ENCODE assay signal across 16 cellular contexts in the genomic region with DNA sequence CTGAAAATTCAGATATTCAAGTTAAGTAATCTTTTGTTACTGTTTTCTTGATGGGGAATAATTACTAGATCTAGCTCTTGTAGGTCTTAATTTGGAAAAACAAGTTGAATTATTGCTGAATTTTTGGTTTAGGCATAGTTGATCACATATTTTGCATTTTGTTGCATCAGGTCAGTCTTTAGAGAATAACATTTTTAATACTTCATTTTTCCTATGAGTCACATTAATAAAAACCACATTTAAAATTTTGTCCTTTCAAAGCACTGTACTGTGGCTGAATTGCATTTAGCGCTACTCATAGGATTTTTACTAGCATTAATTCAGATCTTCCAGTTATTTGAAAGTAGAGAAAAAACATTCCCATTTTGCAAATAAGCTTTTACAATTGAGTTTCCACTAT. TPM values are rescaled to one million over a fixed set of nuclear protein-coding genes. Genes with fewer than 3 reads are reported as not detected.
DNase-seq lines count a peak whose midpoint lies in the region; ATAC-seq and TF ChIP-seq lines count a peak whose summit lies in the region.
"Had no signal": no experiment of that assay in that cellular context is flagged by ENCODE, and none has a peak within 500 bp of the region (broad histone marks: within the 10 kb centered on the region; RNA-seq: fewer than 3 reads in every experiment).

No MANE protein-coding gene starts in this region.

- no peak overlapping the region for H3K9ac ChIP-seq in PC-3 (ENCODE audit: low read length)

- TF ChIP-seq CTCF in activated CD8-positive, alpha-beta T cell treated with anti-CD3 and anti-CD28 coated beads for 36 hours (IDR thresholded peaks at IDR 0.05): no peak
- no peak for TF ChIP-seq CTCF in PC-3 (conservative IDR thresholded peaks at IDR 0.05; ENCODE audit: low read depth, low read length)
- TF ChIP-seq CTCF in chondrocyte (IDR thresholded peaks at IDR 0.05): no peak
- no peak for TF ChIP-seq CTCF in osteocyte (IDR thresholded peaks at IDR 0.05)

- no peak for DNase-seq in activated CD8-positive, alpha-beta T cell treated with anti-CD3 and anti-CD28 coated beads for 36 hours
- DNase-seq in activated CD8-positive, alpha-beta T cell treated with anti-CD3 and anti-CD28 coated beads, Interleukin-2, amount 10 ng/mL, durations not matched to agents 7 days and 5 days: no peak
- DNase-seq in PC-3 (no peak), chondrocyte (ENCODE audit: low spot score) (no peak), osteocyte (ENCODE audit: extremely low spot score, unreplicated experiment) (no peak), NCI-H2081 treated with DMSO at 0.1 percent for 48 hours (lab: John Stamatoyannopoulos, UW) (no peak), HuH-7 (ENCODE audit: low spot score) (no peak)
- no peak for DNase-seq in activated CD8-positive, alpha-beta memory T cell treated with anti-CD3 and anti-CD28 coated beads, Interleukin-2, amount 50 U/mL, for 4 hours
- DNase-seq: activated effector memory CD4-positive, alpha-beta T cell treated with anti-CD3 and anti-CD28 coated beads, Interleukin-2, amount 50 U/mL, for 16 hours; effector CD4-positive, alpha-beta T cell; foreskin melanocyte; left ventricle myocardium superior; NCI-H2081; T-helper 9 cell had no signal

- H3K9me2 ChIP-seq in PC-3 (replicated peaks; ENCODE audit: low read length): no peaks in the 10 kb centered on the region

- no peaks in the 10 kb centered on the region for H3K27me3 ChIP-seq in PC-3 (ENCODE audit: low read length)
- H3K27me3 ChIP-seq: tibial nerve had no signal

- peaks cover 24% of the 10 kb centered on the region; the same call in 1 of the 2 replicates for H3K36me3 ChIP-seq in PC-3 (ENCODE audit: low read depth, low read length)
- H3K36me3 ChIP-seq: tibial nerve had no signal

- H2AFZ ChIP-seq in PC-3 (ENCODE audit: low read length): no peak overlapping the region

- H3K4me1 ChIP-seq in PC-3 (ENCODE audit: insufficient read depth, low read length): peaks cover 23% of the 10 kb centered on the region

- H3K27me3 Mint-ChIP-seq in activated CD8-positive, alpha-beta T cell treated with anti-CD3 and anti-CD28 coated beads for 36 hours: no peaks in the 10 kb centered on the region
- H3K27me3 Mint-ChIP-seq in activated CD8-positive, alpha-beta T cell treated with anti-CD3 and anti-CD28 coated beads, Interleukin-2, amount 10 ng/mL, durations not matched to agents 7 days and 5 days (ENCODE audit: low read depth): no peaks in the 10 kb centered on the region
- H3K27me3 Mint-ChIP-seq in chondrocyte (ENCODE audit: low read depth): no peaks in the 10 kb centered on the region
- no peaks in the 10 kb centered on the region for H3K27me3 Mint-ChIP-seq in osteocyte (ENCODE audit: unreplicated experiment)

- H3K36me3 Mint-ChIP-seq in activated CD8-positive, alpha-beta T cell treated with anti-CD3 and anti-CD28 coated beads for 36 hours (ENCODE audit: low read depth): peaks cover 42% of the 10 kb centered on the region
- peaks cover 57% of the 10 kb centered on the region for H3K36me3 Mint-ChIP-seq in activated CD8-positive, alpha-beta T cell treated with anti-CD3 and anti-CD28 coated beads, Interleukin-2, amount 10 ng/mL, durations not matched to agents 7 days and 5 days (ENCODE audit: low read depth)
- H3K36me3 Mint-ChIP-seq in chondrocyte (ENCODE audit: low read depth): no peaks in the 10 kb centered on the region
- peaks cover 8% of the 10 kb centered on the region for H3K36me3 Mint-ChIP-seq in osteocyte (ENCODE audit: unreplicated experiment)

- H3K4me3 ChIP-seq in PC-3 (ENCODE audit: low read length): no peak overlapping the region
- H3K4me3 ChIP-seq: tibial nerve had no signal

- H3K27ac ChIP-seq in PC-3 (ENCODE audit: low read length): no peak overlapping the region
- H3K27ac ChIP-seq: RWPE1 had no signal

- no peaks in the 10 kb centered on the region for H3K9me3 ChIP-seq in PC-3 (ENCODE audit: low read length)
- H3K9me3 ChIP-seq: tibial nerve had no signal

- intact Hi-C loops in activated CD8-positive, alpha-beta T cell treated with anti-CD3 and anti-CD28 coated beads for 36 hours (cut with micrococcal nuclease): no loop called here
- intact Hi-C loops in PC-3 (cut with micrococcal nuclease): no loop called here

- no peak overlapping the region; the same call in 1 of the 2 replicates for H3K4me2 ChIP-seq in PC-3 (ENCODE audit: low read length)

- ATAC-seq in activated CD8-positive, alpha-beta T cell treated with anti-CD3 and anti-CD28 coated beads for 36 hours: no peak
- no peak for ATAC-seq in activated CD8-positive, alpha-beta T cell treated with anti-CD3 and anti-CD28 coated beads, Interleukin-2, amount 10 ng/mL, durations not matched to agents 7 days and 5 days
- ATAC-seq in PC-3: peak; percentile 58
- ATAC-seq: left ventricle myocardium superior had no signal

- no peak overlapping the region for H3K4me3 Mint-ChIP-seq in activated CD8-positive, alpha-beta T cell treated with anti-CD3 and anti-CD28 coated beads for 36 hours
- no peak overlapping the region for H3K4me3 Mint-ChIP-seq in activated CD8-positive, alpha-beta T cell treated with anti-CD3 and anti-CD28 coated beads, Interleukin-2, amount 10 ng/mL, durations not matched to agents 7 days and 5 days
- H3K4me3 Mint-ChIP-seq in chondrocyte (ENCODE audit: unreplicated experiment): no peak overlapping the region
- H3K4me3 Mint-ChIP-seq in osteocyte (ENCODE audit: unreplicated experiment): no peak overlapping the region

- no peaks in the 10 kb centered on the region for H3F3A ChIP-seq in PC-3 (ENCODE audit: low read length, unreplicated experiment)

- peaks cover 89% of the 10 kb centered on the region for H3K4me1 Mint-ChIP-seq in activated CD8-positive, alpha-beta T cell treated with anti-CD3 and anti-CD28 coated beads for 36 hours (ENCODE audit: low read depth)
- H3K4me1 Mint-ChIP-seq in activated CD8-positive, alpha-beta T cell treated with anti-CD3 and anti-CD28 coated beads, Interleukin-2, amount 10 ng/mL, durations not matched to agents 7 days and 5 days (ENCODE audit: low read depth): peaks cover 86% of the 10 kb centered on the region
- H3K4me1 Mint-ChIP-seq in chondrocyte (ENCODE audit: low read depth): peaks cover 51% of the 10 kb centered on the region
- peaks cover 49% of the 10 kb centered on the region for H3K4me1 Mint-ChIP-seq in osteocyte (ENCODE audit: unreplicated experiment)

- H3K27ac Mint-ChIP-seq in activated CD8-positive, alpha-beta T cell treated with anti-CD3 and anti-CD28 coated beads for 36 hours: peak overlapping the region; percentile 99
- H3K27ac Mint-ChIP-seq in activated CD8-positive, alpha-beta T cell treated with anti-CD3 and anti-CD28 coated beads, Interleukin-2, amount 10 ng/mL, durations not matched to agents 7 days and 5 days: no peak overlapping the region
- H3K27ac Mint-ChIP-seq in chondrocyte (ENCODE audit: unreplicated experiment) (peak overlapping the region; percentile 81), osteocyte (ENCODE audit: unreplicated experiment) (peak overlapping the region; percentile 81)

- no TSS peak for BruUV-seq in PC-3 (replicated peaks; lab: Mats Ljungman, UMichigan)

- H3K9me3 Mint-ChIP-seq in activated CD8-positive, alpha-beta T cell treated with anti-CD3 and anti-CD28 coated beads for 36 hours: peaks cover 13% of the 10 kb centered on the region
- H3K9me3 Mint-ChIP-seq in activated CD8-positive, alpha-beta T cell treated with anti-CD3 and anti-CD28 coated beads, Interleukin-2, amount 10 ng/mL, durations not matched to agents 7 days and 5 days (ENCODE audit: insufficient read depth): no peaks in the 10 kb centered on the region
- no peaks in the 10 kb centered on the region for H3K9me3 Mint-ChIP-seq in chondrocyte (ENCODE audit: low read depth)
- H3K9me3 Mint-ChIP-seq in osteocyte (ENCODE audit: unreplicated experiment): no peaks in the 10 kb centered on the region

- CTCF ChIA-PET in activated CD8-positive, alpha-beta T cell treated with anti-CD3 and anti-CD28 coated beads for 36 hours (lab: Charles Lee): interaction anchor here (0.7 to 2.3 kb wide), 6 partner anchors 9 to 103 kb away, joined by 3 to 10 read pairs (median 4); no protein-coding TSS in a partner anchor
- CTCF ChIA-PET in activated CD8-positive, alpha-beta T cell treated with anti-CD3 and anti-CD28 coated beads, Interleukin-2, amount 10 ng/mL, durations not matched to agents 7 days and 5 days (lab: Charles Lee): interaction anchor here (0.9 to 1.7 kb wide), 3 partner anchors 8 to 43 kb away, joined by 3 to 5 read pairs (median 3); no protein-coding TSS in a partner anchor
- CTCF ChIA-PET in PC-3 (lab: Charles Lee): interaction anchor here (0.6 kb wide), 1 partner anchor 25 kb away, joined by 4 read pairs; no protein-coding TSS in a partner anchor

- H3K79me2 ChIP-seq in PC-3 (ENCODE audit: low read length): peaks cover 99% of the 10 kb centered on the region

- H4K20me1 ChIP-seq in PC-3 (ENCODE audit: low read length): peaks cover 62% of the 10 kb centered on the region

- POLR2A ChIA-PET in activated CD8-positive, alpha-beta T cell treated with anti-CD3 and anti-CD28 coated beads for 36 hours (lab: Charles Lee): interaction anchor here (1.0 to 2.8 kb wide), 4 partner anchors 9 to 59 kb away, joined by 3 to 12 read pairs (median 4); no protein-coding TSS in a partner anchor
- POLR2A ChIA-PET in activated CD8-positive, alpha-beta T cell treated with anti-CD3 and anti-CD28 coated beads, Interleukin-2, amount 10 ng/mL, durations not matched to agents 7 days and 5 days (lab: Charles Lee): interaction anchor here (1.0 kb wide), 1 partner anchor 10 kb away, joined by 3 read pairs; no protein-coding TSS in a partner anchor
- POLR2A ChIA-PET in PC-3 (lab: Charles Lee; ENCODE audit: unreplicated experiment): no interaction called here

RNA-seq across cellular contexts. Expression of gene MAP4K4, which starts 23.2 kb away (rescaled TPM):
- 10 to 100 TPM; 26.3 to 27.3 TPM for total RNA-seq in activated CD8-positive, alpha-beta T cell treated with anti-CD3 and anti-CD28 coated beads for 36 hours
- 10 to 100 TPM; 90.2 to 92.2 TPM for total RNA-seq in activated CD8-positive, alpha-beta T cell treated with anti-CD3 and anti-CD28 coated beads, Interleukin-2, amount 10 ng/mL, durations not matched to agents 7 days and 5 days
- 133 and 167 TPM in 2 replicates for total RNA-seq in PC-3 (2014; rRNA removed)
- 98.2 to 122 TPM (median 121 TPM) in 3 replicates for total RNA-seq in chondrocyte
- total RNA-seq in osteocyte: 123 and 126 TPM in 2 replicates
